In genomic region chr5:79576606-79577289, GRCh38 we compare ENCODE assay signal across 27 cellular contexts.
"Had no signal": no experiment of that assay in that cellular context is flagged by ENCODE, and none has a peak within 500 bp of the region (broad histone marks: within the 10 kb centered on the region; RNA-seq: fewer than 3 reads in every experiment).

No MANE protein-coding gene starts in this region.

- H3K9me3 ChIP-seq: esophagus muscularis mucosa, gastrocnemius medialis, right atrium auricular region, thyroid gland, vagina had no signal

- DNase-seq: activated CD4-positive, alpha-beta memory T cell treated with anti-CD3 and anti-CD28 coated beads for 36 hours; activated CD4-positive, alpha-beta T cell treated with anti-CD3 and anti-CD28 coated beads, Interleukin-2, amount 10 ng/mL, durations not matched to agents 24 days and 14 days; activated CD4-positive, CD25-positive, alpha-beta regulatory T cell treated with anti-CD3 and anti-CD28 coated beads, Interleukin-2, amount 50 U/mL, for 72 hours; activated CD8-positive, alpha-beta memory T cell treated with anti-CD3 and anti-CD28 coated beads, Interleukin-2, amount 50 U/mL, for 4 hours; activated gamma-delta T cell treated with Interleukin-2 at 50 U/mL for 16 hours; activated naive CD4-positive, alpha-beta T cell treated with anti-CD3 and anti-CD28 coated beads, Interleukin-2, amount 50 U/mL, for 16 hours; activated T-cell treated with anti-CD3 and anti-CD28 coated beads, Interleukin-2, amount 50 U/mL, for 1 hour; amygdala; central memory CD4-positive, alpha-beta T cell; dermis blood vessel endothelial cell; effector CD4-positive, alpha-beta T cell; gastrocnemius medialis; hippocampal formation; left cardiac atrium; mammary epithelial cell; naive thymus-derived CD8-positive, alpha-beta T cell; occipital lobe; stimulated activated CD4-positive, alpha-beta T cell treated with anti-CD3 and anti-CD28 coated beads, Interleukin-15, amount 100 ng/mL, for 24 hours; stimulated activated CD4-positive, alpha-beta T cell treated with anti-CD3 and anti-CD28 coated beads, Interleukin-2, amount 100 ng/mL, for 24 hours; stimulated activated naive B cell treated with anti-CD40 and anti-IgM and Interleukin-4, amounts not matched to agents 10 μg/mL and 1 μg/mL and 100 μg/mL, for 72 hours; stomach; thyroid gland; upper lobe of left lung had no signal

- H3K36me3 ChIP-seq: esophagus muscularis mucosa, gastrocnemius medialis, right atrium auricular region, stomach, thyroid gland, upper lobe of left lung, vagina had no signal

- H3K4me3 ChIP-seq: esophagus muscularis mucosa, gastrocnemius medialis, right atrium auricular region, stomach, thyroid gland, upper lobe of left lung, vagina had no signal

- FAIRE-seq: keratinocyte had no signal

- H3K27ac ChIP-seq: esophagus muscularis mucosa, gastrocnemius medialis, right atrium auricular region, stomach, thyroid gland, upper lobe of left lung, vagina had no signal
